8 cellular contexts compared by ENCODE assay signal in genomic region chrX:21840199-21840557, GRCh38. TPM values are rescaled to one million over a fixed set of nuclear protein-coding genes. Genes with fewer than 3 reads are reported as not detected.
DNase-seq lines count a peak whose midpoint lies in the region; ATAC-seq, FAIRE-seq and TF ChIP-seq lines count a peak whose summit lies in the region.

No MANE protein-coding gene starts in this region.

- H3K27me3 Mint-ChIP-seq in glutamatergic neuron (ENCODE audit: unreplicated experiment), result no peaks in the 10 kb centered on the region

- no peak for FAIRE-seq in small intestine (lab: Jason Lieb, UNC)

- DNase-seq in NCI-H1105 treated with DMSO at 0.1 percent for 48 hours (lab: John Stamatoyannopoulos, UW) (peak; percentile 11), NCI-H1105 (lab: John Stamatoyannopoulos, UW) (no peak), glutamatergic neuron (no peak), small intestine (peak; percentile 1), ecto neural progenitor cell (ENCODE audit: low spot score) (no peak)

- H3K27ac Mint-ChIP-seq in glutamatergic neuron (ENCODE audit: unreplicated experiment), result peak overlapping the region; percentile 91

- H3K36me3 ChIP-seq in small intestine (ENCODE audit: control insufficient read depth in 2 of 2, insufficient read depth in 2 of 2, low read length in 2 of 2), result no peaks in the 10 kb centered on the region

- TF ChIP-seq CTCF in WI38 (IDR thresholded peaks at IDR 0.05; ENCODE audit: low read depth, low read length) (no peak), glutamatergic neuron (IDR thresholded peaks at IDR 0.05; ENCODE audit: partially characterized antibody, unreplicated experiment) (no peak)

- H3K4me1 ChIP-seq in small intestine (ENCODE audit: control insufficient read depth in 2 of 2, insufficient read depth in 1 of 2, low read depth in 1 of 2, low read length in 1 of 2), result no peaks in the 10 kb centered on the region

- H3K9me3 ChIP-seq in small intestine (ENCODE audit: control insufficient read depth, low read depth), result no peaks in the 10 kb centered on the region

- H3K4me3 Mint-ChIP-seq in glutamatergic neuron (ENCODE audit: unreplicated experiment), result peak overlapping the region; percentile 91

- no peaks in the 10 kb centered on the region for H3K9me3 Mint-ChIP-seq in glutamatergic neuron (ENCODE audit: unreplicated experiment)

- no peak overlapping the region for H3K27ac ChIP-seq in small intestine (ENCODE audit: low read depth in 1 of 2, low read length in 1 of 2)

- ATAC-seq in HG02981 (IDR thresholded peaks at IDR 0.05; ENCODE audit: unreplicated experiment) (peak; percentile 18), GM19328 (IDR thresholded peaks at IDR 0.05; ENCODE audit: unreplicated experiment) (no peak)

- H3K36me3 Mint-ChIP-seq in glutamatergic neuron (ENCODE audit: unreplicated experiment), result no peaks in the 10 kb centered on the region

- peak overlapping the region; percentile 70 for H3K4me3 ChIP-seq in WI38 (ENCODE audit: low read depth, low read length)
- H3K4me3 ChIP-seq in small intestine (ENCODE audit: low read depth in 1 of 2, low read length in 2 of 2), result peak overlapping the region; percentile 6 to 70

- WGBS in small intestine, 3 donors, result 4 to 45% (median 10%) methylated on average over 7 of the region's 7 CpGs

- H3K27me3 ChIP-seq in small intestine (ENCODE audit: control insufficient read depth in 2 of 2, insufficient read depth in 2 of 2, low read length in 2 of 2), result no peaks in the 10 kb centered on the region

- H3K4me1 Mint-ChIP-seq in glutamatergic neuron (ENCODE audit: low read depth, unreplicated experiment), result no peaks in the 10 kb centered on the region

RNA-seq across cellular contexts. Expression of gene MBTPS2, which starts 0.8 kb away (rescaled TPM):
- 22.3 TPM for total RNA-seq in glutamatergic neuron (ENCODE audit: unreplicated experiment)
- 1 to 10 TPM in 1 of 3 donors, under 1 TPM in 2; 0.54 to 5.3 (median 0.89) TPM for polyA plus RNA-seq in small intestine

RNA-seq across cellular contexts. Expression of gene YY2, which starts 15.6 kb away (rescaled TPM):
- total RNA-seq in glutamatergic neuron (ENCODE audit: unreplicated experiment), result 1.1 TPM
- polyA plus RNA-seq in small intestine, result under 1 TPM in 1 of 3 donors, not detected in 2; 0.95 TPM

Comparison
In these comparisons a context has a peak if more than half of its experiments do, and no peak if none do; other contexts are left out.
1. DNase-seq: peak in NCI-H1105 treated with DMSO at 0.1 percent for 48 hours (single experiment) and small intestine (single experiment); none in NCI-H1105 (single experiment), glutamatergic neuron (single experiment) and ecto neural progenitor cell (single experiment).